21 cellular contexts compared by ENCODE assay signal in the genomic region with DNA sequence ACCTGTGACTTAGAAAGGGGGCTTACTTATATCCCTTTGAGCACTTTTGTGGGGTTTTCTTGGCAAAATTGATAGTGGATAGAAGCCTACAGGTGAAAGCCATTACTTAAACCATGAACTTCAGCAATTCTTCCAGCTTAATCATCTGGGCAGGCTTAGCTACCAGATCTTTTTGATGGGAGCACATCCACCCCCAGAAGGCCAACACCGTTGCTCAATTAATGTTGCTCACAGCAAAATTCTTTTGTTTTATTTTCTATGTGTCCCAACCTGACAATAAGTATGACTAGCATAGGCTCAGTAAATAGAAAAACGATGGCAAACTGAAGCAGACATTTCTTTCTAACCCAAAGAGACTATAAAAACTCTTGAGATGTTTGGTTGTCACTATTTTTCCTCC.
"Had no signal": no experiment of that assay in that cellular context is flagged by ENCODE, and none has a peak within 500 bp of the region (broad histone marks: within the 10 kb centered on the region; RNA-seq: fewer than 3 reads in every experiment).

No MANE protein-coding gene starts in this region.

- H2AFZ ChIP-seq: hepatocyte had no signal

- H3K27me3 ChIP-seq: hepatocyte, left lung, ovary had no signal

- H3K79me2 ChIP-seq: hepatocyte had no signal

- H3K9me3 ChIP-seq: left lung, neutrophil, ovary, prostate gland, tibial nerve had no signal

- H3K27ac ChIP-seq: hepatocyte, left lung, neutrophil, ovary, prostate gland, tibial nerve had no signal

- H3K36me3 ChIP-seq: left lung, neutrophil, ovary, prostate gland, tibial nerve had no signal

- H3K4me3 ChIP-seq: hepatocyte, left lung, ovary, prostate gland, tibial nerve had no signal

- DNase-seq: activated CD4-positive, alpha-beta memory T cell treated with anti-CD3 and anti-CD28 coated beads for 36 hours; activated CD4-positive, alpha-beta T cell treated with anti-CD3 and anti-CD28 coated beads for 48 hours; activated effector memory CD4-positive, alpha-beta T cell treated with Interleukin-2 at 50 U/mL for 16 hours; activated naive CD4-positive, alpha-beta T cell treated with anti-CD3 and anti-CD28 coated beads for 36 hours; activated T-cell treated with anti-CD3 and anti-CD28 coated beads, Interleukin-2, amount 50 U/mL, for 72 hours; amygdala; erythroblast; foreskin melanocyte; glutamatergic neuron; immature natural killer cell; kidney glomerular epithelial cell; left lung; ovary; stimulated activated CD4-positive, alpha-beta T cell treated with anti-CD3 and anti-CD28 coated beads, Interleukin-12 subunit alpha, Interleukin-12 subunit beta, amount 100 ng/mL, for 4 hours; stimulated activated CD4-positive, alpha-beta T cell treated with anti-CD3 and anti-CD28 coated beads, Interleukin-4, amount 100 ng/mL, for 4 hours; stimulated activated naive CD8-positive, alpha-beta T cell treated with anti-CD3 and anti-CD28 coated beads, Interleukin-15, Interleukin-2, amounts not matched to agents 100 U/mL and 50 U/mL, for 24 hours; T-helper 17 cell had no signal

- H3K4me2 ChIP-seq: hepatocyte had no signal

- ATAC-seq: activated T-cell treated with anti-CD3 and anti-CD28 coated beads, Interleukin-2, amount 50 U/mL, for 72 hours; left lung; stimulated activated naive CD8-positive, alpha-beta T cell treated with anti-CD3 and anti-CD28 coated beads, Interleukin-15, Interleukin-2, amounts not matched to agents 100 U/mL and 50 U/mL, for 24 hours; T-helper 17 cell had no signal

- H3K4me1 ChIP-seq: left lung, prostate gland had no signal
